ENCODE assay signal across 9 cellular contexts in the genomic region with DNA sequence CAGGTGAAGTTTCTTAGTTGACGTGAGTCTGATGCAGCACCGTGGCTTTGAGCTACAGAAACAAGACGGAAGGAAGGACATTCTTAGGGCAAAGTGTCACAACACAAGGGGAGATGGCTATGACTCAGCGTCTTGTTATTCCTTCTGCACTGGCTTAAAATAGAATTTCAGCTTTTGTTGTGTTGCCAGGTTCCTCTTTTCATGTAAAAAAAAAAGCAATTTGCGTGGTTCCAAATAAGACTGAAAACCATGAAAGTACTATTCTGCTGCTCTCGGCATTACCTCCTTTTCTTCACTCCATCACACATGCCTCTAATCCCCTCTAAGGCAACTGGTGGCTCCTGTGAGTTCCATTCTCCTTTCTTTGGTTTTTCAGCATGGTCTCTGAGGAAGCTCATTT.
DNase-seq lines count a peak whose midpoint lies in the region; ATAC-seq and TF ChIP-seq lines count a peak whose summit lies in the region.
"Had no signal": no experiment of that assay in that cellular context is flagged by ENCODE, and none has a peak within 500 bp of the region (broad histone marks: within the 10 kb centered on the region; RNA-seq: fewer than 3 reads in every experiment).

No MANE protein-coding gene starts in this region.

- TF ChIP-seq CTCF in fibroblast of pulmonary artery (IDR thresholded peaks at IDR 0.05; ENCODE audit: low read length, missing control alignments) (no peak), sigmoid colon (IDR thresholded peaks at IDR 0.05) (no peak), GM13976 (IDR thresholded peaks at IDR 0.05; ENCODE audit: borderline replicate concordance, control extremely low read depth, extremely low read depth, insufficient read depth, missing control alignments) (no peak)

- H3K4me1 ChIP-seq in sigmoid colon = peaks cover 0 to 61% (median 36%) of the 10 kb centered on the region in 4 donors

- in situ Hi-C loops in GM13976 (cut with MboI; ENCODE audit: low sequenced_read_pairs, unreplicated experiment) = no loop called here

- intact Hi-C loops in sigmoid colon (cut with DNase I) = loop anchor here (5.0 kb wide), 1 partner anchor 144 kb away; no protein-coding TSS in a partner anchor

- 34 to 76% methylated on average over 6 of the region's 6 CpGs for WGBS in sigmoid colon, 2 donors

- H3K36me3 ChIP-seq in sigmoid colon = no peaks in the 10 kb centered on the region

- H3K27me3 ChIP-seq in sigmoid colon = no peaks in the 10 kb centered on the region

- no peak for TF ChIP-seq POLR2A in sigmoid colon (IDR thresholded peaks at IDR 0.05)

- H3K4me3 ChIP-seq in fibroblast of pulmonary artery (replicated peaks; ENCODE audit: low read depth, low read length) = no peak overlapping the region
- H3K4me3 ChIP-seq in sigmoid colon = no peak overlapping the region

- H3K9me3 ChIP-seq in sigmoid colon = no peaks in the 10 kb centered on the region

- peak; percentile 62 for DNase-seq in RPMI8226
- DNase-seq in fibroblast of pulmonary artery (ENCODE audit: low read depth) = peak; percentile 96
- DNase-seq in sigmoid colon = no peak
- no peak for DNase-seq in GM13976 (ENCODE audit: low spot score)
- DNase-seq in DMS114 treated with DMSO at 0.1 percent for 48 hours (lab: John Stamatoyannopoulos, UW; ENCODE audit: unreplicated experiment) = no peak
- DNase-seq: activated naive CD8-positive, alpha-beta T cell treated with anti-CD3 and anti-CD28 coated beads, Interleukin-2, amount 10 ng/mL, durations not matched to agents 7 days and 5 days had no signal

- peak; percentile 54 for ATAC-seq in GM18502 (IDR thresholded peaks at IDR 0.05; ENCODE audit: poor library complexity, unreplicated experiment)
- no peak for ATAC-seq in HG02571 (IDR thresholded peaks at IDR 0.05; ENCODE audit: unreplicated experiment)
- ATAC-seq in HG03460 (IDR thresholded peaks at IDR 0.05; ENCODE audit: unreplicated experiment) = no peak

- H3K27ac ChIP-seq in sigmoid colon = peak overlapping the region in 3 of 4 donors; percentile 66 to 82 (median 76)

- peak in 1 of 4 donors; percentile 57 for TF ChIP-seq EP300 in sigmoid colon (IDR thresholded peaks at IDR 0.05)

Comparison
In these comparisons a context has a peak if more than half of its experiments do, and no peak if none do; other contexts are left out.
1. DNase-seq: peak in RPMI8226 (single experiment) and fibroblast of pulmonary artery (single experiment); none in sigmoid colon (single experiment), GM13976 (single experiment) and DMS114 treated with DMSO at 0.1 percent for 48 hours (single experiment).